Comparison of ENCODE assay signal across 1 cellular context in genomic region chr5:171384999-171385398, GRCh38. TPM values are rescaled to one million over a fixed set of nuclear protein-coding genes. Genes with fewer than 3 reads are reported as not detected.
"Had no signal": no experiment of that assay in that cellular context is flagged by ENCODE, and none has a peak within 500 bp of the region (broad histone marks: within the 10 kb centered on the region; RNA-seq: fewer than 3 reads in every experiment).

No MANE protein-coding gene starts in this region.

RNA-seq across cellular contexts. Expression of gene FGF18, which starts 34.4 kb away (rescaled TPM):
- total RNA-seq: dermis microvascular lymphatic vessel endothelial cell had no signal
